Comparison of ENCODE assay signal across 1 cellular context in the genomic region with DNA sequence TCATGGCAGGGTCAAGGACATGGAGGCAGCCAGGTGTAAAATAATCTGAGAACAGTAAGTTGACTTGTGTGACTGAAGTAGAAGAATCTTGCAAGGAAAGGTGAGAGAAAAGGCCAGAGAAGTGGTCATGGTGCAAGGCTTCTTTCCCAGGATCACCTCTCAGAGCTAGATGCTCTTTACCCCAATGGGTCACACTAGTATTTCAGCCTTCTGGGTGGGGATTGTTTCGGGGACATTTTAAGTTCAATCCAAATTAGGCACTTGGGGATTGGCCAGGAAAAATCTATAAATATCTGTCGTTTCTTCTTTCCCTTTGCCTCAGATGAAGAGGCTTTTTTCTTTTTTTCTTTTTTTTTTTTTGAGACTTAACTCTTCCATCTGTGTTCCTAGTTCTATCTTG.
TF ChIP-seq lines count a peak whose summit lies in the region.

No MANE protein-coding gene starts in this region.

TF ChIP-seq in SK-N-SH, 30 proteins besides CTCF, POLR2A, EP300 and RAD21 (continued from another document):
- TF ChIP-seq, protein P1, sequence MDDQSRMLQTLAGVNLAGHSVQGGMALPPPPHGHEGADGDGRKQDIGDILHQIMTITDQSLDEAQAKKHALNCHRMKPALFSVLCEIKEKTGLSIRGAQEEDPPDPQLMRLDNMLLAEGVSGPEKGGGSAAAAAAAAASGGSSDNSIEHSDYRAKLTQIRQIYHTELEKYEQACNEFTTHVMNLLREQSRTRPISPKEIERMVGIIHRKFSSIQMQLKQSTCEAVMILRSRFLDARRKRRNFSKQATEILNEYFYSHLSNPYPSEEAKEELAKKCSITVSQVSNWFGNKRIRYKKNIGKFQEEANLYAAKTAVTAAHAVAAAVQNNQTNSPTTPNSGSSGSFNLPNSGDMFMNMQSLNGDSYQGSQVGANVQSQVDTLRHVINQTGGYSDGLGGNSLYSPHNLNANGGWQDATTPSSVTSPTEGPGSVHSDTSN (IDR thresholded peaks at IDR 0.05) = no peak
- TF ChIP-seq, protein P2, sequence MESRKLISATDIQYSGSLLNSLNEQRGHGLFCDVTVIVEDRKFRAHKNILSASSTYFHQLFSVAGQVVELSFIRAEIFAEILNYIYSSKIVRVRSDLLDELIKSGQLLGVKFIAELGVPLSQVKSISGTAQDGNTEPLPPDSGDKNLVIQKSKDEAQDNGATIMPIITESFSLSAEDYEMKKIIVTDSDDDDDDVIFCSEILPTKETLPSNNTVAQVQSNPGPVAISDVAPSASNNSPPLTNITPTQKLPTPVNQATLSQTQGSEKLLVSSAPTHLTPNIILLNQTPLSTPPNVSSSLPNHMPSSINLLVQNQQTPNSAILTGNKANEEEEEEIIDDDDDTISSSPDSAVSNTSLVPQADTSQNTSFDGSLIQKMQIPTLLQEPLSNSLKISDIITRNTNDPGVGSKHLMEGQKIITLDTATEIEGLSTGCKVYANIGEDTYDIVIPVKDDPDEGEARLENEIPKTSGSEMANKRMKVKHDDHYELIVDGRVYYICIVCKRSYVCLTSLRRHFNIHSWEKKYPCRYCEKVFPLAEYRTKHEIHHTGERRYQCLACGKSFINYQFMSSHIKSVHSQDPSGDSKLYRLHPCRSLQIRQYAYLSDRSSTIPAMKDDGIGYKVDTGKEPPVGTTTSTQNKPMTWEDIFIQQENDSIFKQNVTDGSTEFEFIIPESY (IDR thresholded peaks at IDR 0.05; ENCODE audit: borderline replicate concordance, low read depth) = no peak
- TF ChIP-seq RXRA (IDR thresholded peaks at IDR 0.05; ENCODE audit: borderline replicate concordance, low read depth) (no peak), MEF2A (IDR thresholded peaks at IDR 0.05; ENCODE audit: borderline replicate concordance, low read depth) (no peak), YY1 (IDR thresholded peaks at IDR 0.05; ENCODE audit: low read depth) (no peak), RFX5 (IDR thresholded peaks at IDR 0.05; ENCODE audit: low read length) (no peak), IRF3 (IDR thresholded peaks at IDR 0.05; ENCODE audit: low read depth, low read length) (no peak), CHD2 (IDR thresholded peaks at IDR 0.05; ENCODE audit: low read length, partially characterized antibody) (no peak), SMC3 (IDR thresholded peaks at IDR 0.05; ENCODE audit: low read depth, low read length) (no peak), GABPA (IDR thresholded peaks at IDR 0.05; ENCODE audit: low read depth) (no peak)
- TF ChIP-seq, protein P3, sequence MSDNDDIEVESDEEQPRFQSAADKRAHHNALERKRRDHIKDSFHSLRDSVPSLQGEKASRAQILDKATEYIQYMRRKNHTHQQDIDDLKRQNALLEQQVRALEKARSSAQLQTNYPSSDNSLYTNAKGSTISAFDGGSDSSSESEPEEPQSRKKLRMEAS (IDR thresholded peaks at IDR 0.05; ENCODE audit: low read depth) = no peak
